In the genomic region with DNA sequence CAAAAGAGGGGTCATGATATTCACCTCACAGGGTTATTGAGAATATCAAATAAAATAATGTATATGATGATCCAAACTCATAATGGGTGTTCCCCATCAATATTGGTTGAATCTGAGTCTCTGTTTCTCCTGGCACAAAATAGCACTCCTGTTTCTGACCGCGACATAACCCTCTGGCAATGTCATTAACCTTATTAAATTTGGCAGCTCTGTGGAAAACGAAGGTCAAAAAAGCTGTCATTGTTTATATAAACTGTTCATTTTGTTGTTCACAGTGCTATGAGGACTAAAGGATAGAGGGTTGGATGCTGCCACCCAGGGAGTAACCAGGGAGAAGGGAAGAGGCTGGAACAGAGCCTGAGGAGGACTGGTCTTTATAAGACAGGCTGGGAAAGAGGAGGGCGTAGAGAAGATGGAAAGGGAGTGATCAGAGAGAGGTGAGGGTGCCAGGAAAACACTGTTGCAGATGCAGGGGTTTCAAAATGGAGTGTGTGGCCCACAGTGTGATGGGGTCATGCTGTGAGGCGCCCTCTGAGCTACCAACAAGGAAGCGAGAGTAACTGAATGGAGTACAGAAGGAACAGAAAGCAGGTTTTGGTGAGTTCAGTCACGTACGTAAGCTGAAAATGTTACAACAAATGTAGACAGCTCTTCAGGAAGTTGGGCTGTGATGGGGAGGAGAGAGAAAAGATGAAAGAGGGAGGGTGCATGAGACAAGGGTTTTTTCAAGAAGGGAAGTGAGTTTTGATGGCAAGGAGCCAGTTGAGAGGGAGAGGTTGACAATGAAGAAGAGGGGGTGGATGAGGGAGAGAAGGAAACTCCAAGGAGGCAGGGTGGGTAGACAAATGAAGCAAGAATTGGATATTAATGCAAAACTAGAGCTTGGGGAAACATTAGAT, we compare ENCODE assay signal across 8 cellular contexts.
A peak's percentile ranks its signal among the peaks of the same experiment; 100 is the strongest.
DNase-seq lines count a peak whose midpoint lies in the region; ATAC-seq and TF ChIP-seq lines count a peak whose summit lies in the region.

No MANE protein-coding gene starts in this region.

- H3K4me1 ChIP-seq in A673 (ENCODE audit: insufficient read depth, low read length, poor library complexity, severe bottlenecking): no peaks in the 10 kb centered on the region
- peaks cover 0 to 11% (median 7%) of the 10 kb centered on the region in 4 donors for H3K4me1 ChIP-seq in right lobe of liver
- H3K4me1 ChIP-seq in SJCRH30: peaks cover 29% of the 10 kb centered on the region

- no peak for TF ChIP-seq CTCF in A673 (conservative IDR thresholded peaks at IDR 0.05; ENCODE audit: low read depth, low read length)
- no peak for TF ChIP-seq CTCF in right lobe of liver (IDR thresholded peaks at IDR 0.05)

- DNase-seq in A673 (ENCODE audit: low spot score) (peak; percentile 24), T-helper 17 cell (peak in 1 of 3 donors; percentile 34), right lobe of liver (no peak), SJCRH30 (no peak), ecto neural progenitor cell (ENCODE audit: low spot score) (no peak), HK-2 (ENCODE audit: unreplicated experiment) (no peak)

- no peaks in the 10 kb centered on the region for H3K27me3 Mint-ChIP-seq in T-helper 17 cell

- H3K36me3 ChIP-seq in A673 (ENCODE audit: insufficient read depth, low read length, poor library complexity, severe bottlenecking) (no peaks in the 10 kb centered on the region), right lobe of liver (no peaks in the 10 kb centered on the region), SJCRH30 (no peaks in the 10 kb centered on the region)

- H3K4me3 Mint-ChIP-seq in T-helper 17 cell: peak overlapping the region; percentile 83

- WGBS in right lobe of liver (ENCODE audit: insufficient coverage, low coverage, low lambda C conversion rate, missing lambda C conversion rate): 33% methylated on average over 8 of the region's 8 CpGs

- no peak for TF ChIP-seq POLR2A in right lobe of liver (IDR thresholded peaks at IDR 0.05)

- H3K36me3 Mint-ChIP-seq in T-helper 17 cell (ENCODE audit: low read depth): no peaks in the 10 kb centered on the region

- no TSS peak for BruUV-seq in A673 (replicated peaks; lab: Mats Ljungman, UMichigan)

- peak; percentile 97 for ATAC-seq in GM18909 (IDR thresholded peaks at IDR 0.05; ENCODE audit: poor library complexity, unreplicated experiment)
- peak; percentile 98 for ATAC-seq in HG03095 (IDR thresholded peaks at IDR 0.05; ENCODE audit: unreplicated experiment)
- peak; percentile 98 for ATAC-seq in T-helper 17 cell
- peak; percentile 77 to 84 (median 84) for ATAC-seq in right lobe of liver

- peak overlapping the region; percentile 97 for H3K27ac Mint-ChIP-seq in T-helper 17 cell

- intact Hi-C loops in A673 (cut with micrococcal nuclease; ENCODE audit: unreplicated experiment): no loop called here
- intact Hi-C loops in right lobe of liver (cut with DNase I): no loop called here

- CTCF ChIA-PET in A673 (lab: Charles Lee): no interaction called here

- H3K4me1 Mint-ChIP-seq in T-helper 17 cell: peaks cover 27% of the 10 kb centered on the region

- no peak overlapping the region for H3K4me3 ChIP-seq in A673 (ENCODE audit: low read depth, low read length, poor library complexity, severe bottlenecking)
- H3K4me3 ChIP-seq in right lobe of liver: no peak overlapping the region
- no peak overlapping the region for H3K4me3 ChIP-seq in SJCRH30

- H3K27ac ChIP-seq in A673 (ENCODE audit: low read depth, low read length, poor library complexity, severe bottlenecking) (no peak overlapping the region), right lobe of liver (peak overlapping the region in 1 of 3 donors; percentile 15), SJCRH30 (no peak overlapping the region)

- POLR2A ChIA-PET in A673 (lab: Charles Lee; ENCODE audit: low non-redundant PET): no interaction called here

- H3K9me3 ChIP-seq in A673 (ENCODE audit: low read depth, low read length, poor library complexity, severe bottlenecking) (no peaks in the 10 kb centered on the region), T-helper 17 cell (ENCODE audit: control insufficient read depth, low read length, poor library complexity, severe bottlenecking) (no peaks in the 10 kb centered on the region), right lobe of liver (no peaks in the 10 kb centered on the region), SJCRH30 (replicated peaks) (no peaks in the 10 kb centered on the region)

- H3K27me3 ChIP-seq in A673 (replicated peaks; ENCODE audit: insufficient read depth, low read depth, low read length, poor library complexity) (no peaks in the 10 kb centered on the region), right lobe of liver (no peaks in the 10 kb centered on the region), SJCRH30 (no peaks in the 10 kb centered on the region)
